22 cellular contexts compared by ENCODE assay signal in the genomic region with DNA sequence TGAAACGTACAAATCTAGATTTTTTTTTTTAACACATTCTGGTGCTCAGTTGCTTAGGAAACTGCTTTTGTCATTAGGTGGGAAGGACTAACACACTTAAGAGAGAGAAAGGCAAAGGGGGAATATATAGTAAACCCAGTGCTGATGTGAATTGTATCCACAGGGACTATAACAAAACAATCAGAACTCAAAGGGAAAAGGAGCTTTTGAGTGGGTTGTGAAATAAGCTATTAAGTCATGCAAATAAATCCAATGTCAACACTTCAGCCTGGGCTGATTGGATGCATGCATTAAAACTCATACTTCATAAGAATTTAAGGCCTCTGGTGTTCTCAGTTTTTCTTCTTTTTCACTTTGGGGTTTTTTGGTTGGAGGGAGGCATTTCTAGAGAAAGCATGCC.
"Had no signal": no experiment of that assay in that cellular context is flagged by ENCODE, and none has a peak within 500 bp of the region (broad histone marks: within the 10 kb centered on the region; RNA-seq: fewer than 3 reads in every experiment).

No MANE protein-coding gene starts in this region.

- DNase-seq: colonic mucosa; effector CD8-positive, alpha-beta T cell; endodermal cell; head of caudate nucleus; mesenchymal stem cell; mucosa of descending colon; naive thymus-derived CD4-positive, alpha-beta T cell; ovary; posterior cingulate gyrus; psoas muscle; right cardiac atrium; sigmoid colon; stimulated activated CD4-positive, alpha-beta T cell treated with anti-CD3 and anti-CD28 coated beads, Interleukin-15, amount 100 ng/mL, for 24 hours; stimulated activated CD4-positive, alpha-beta T cell treated with anti-CD3 and anti-CD28 coated beads, Interleukin-2, amount 100 ng/mL, for 48 hours; stimulated activated naive B cell treated with anti-CD40 and anti-IgM and Interleukin-4, amounts not matched to agents 10 μg/mL and 1 μg/mL and 100 μg/mL, for 72 hours; stimulated activated naive CD8-positive, alpha-beta T cell treated with anti-CD3 and anti-CD28 coated beads, Interleukin-15, amount 100 ng/mL, for 72 hours; thyroid gland; trophoblast cell had no signal

- H3K9me3 ChIP-seq: colonic mucosa, mucosa of descending colon, ovary, psoas muscle, thyroid gland had no signal

- H3K4me3 ChIP-seq: colonic mucosa, mucosa of descending colon, neural progenitor cell, ovary, psoas muscle, sigmoid colon, skin epidermis, thyroid gland had no signal

- ATAC-seq: esophagus mucosa; mucosa of descending colon; naive thymus-derived CD4-positive, alpha-beta T cell; psoas muscle; right cardiac atrium; stimulated activated naive B cell treated with anti-CD40 and anti-IgM and Interleukin-4, amounts not matched to agents 10 μg/mL and 1 μg/mL and 100 μg/mL, for 72 hours; stimulated activated naive CD8-positive, alpha-beta T cell treated with anti-CD3 and anti-CD28 coated beads, Interleukin-15, amount 100 ng/mL, for 72 hours had no signal

- H3K36me3 ChIP-seq: colonic mucosa, neural progenitor cell, ovary, sigmoid colon, thyroid gland had no signal

- H2AFZ ChIP-seq: neural progenitor cell had no signal

- H3K4me2 ChIP-seq: neural progenitor cell had no signal

- H3K27me3 ChIP-seq: colonic mucosa, neural progenitor cell, ovary, sigmoid colon, thyroid gland had no signal

- H3K4me1 ChIP-seq: colonic mucosa, neural progenitor cell, psoas muscle, sigmoid colon, thyroid gland had no signal

- H3K9ac ChIP-seq: neural progenitor cell had no signal

- H3K27ac ChIP-seq: colonic mucosa, epithelial cell of prostate, neural progenitor cell, ovary, psoas muscle, sigmoid colon, skin epidermis, thyroid gland had no signal
